9 cellular contexts compared by ENCODE assay signal in the genomic region with DNA sequence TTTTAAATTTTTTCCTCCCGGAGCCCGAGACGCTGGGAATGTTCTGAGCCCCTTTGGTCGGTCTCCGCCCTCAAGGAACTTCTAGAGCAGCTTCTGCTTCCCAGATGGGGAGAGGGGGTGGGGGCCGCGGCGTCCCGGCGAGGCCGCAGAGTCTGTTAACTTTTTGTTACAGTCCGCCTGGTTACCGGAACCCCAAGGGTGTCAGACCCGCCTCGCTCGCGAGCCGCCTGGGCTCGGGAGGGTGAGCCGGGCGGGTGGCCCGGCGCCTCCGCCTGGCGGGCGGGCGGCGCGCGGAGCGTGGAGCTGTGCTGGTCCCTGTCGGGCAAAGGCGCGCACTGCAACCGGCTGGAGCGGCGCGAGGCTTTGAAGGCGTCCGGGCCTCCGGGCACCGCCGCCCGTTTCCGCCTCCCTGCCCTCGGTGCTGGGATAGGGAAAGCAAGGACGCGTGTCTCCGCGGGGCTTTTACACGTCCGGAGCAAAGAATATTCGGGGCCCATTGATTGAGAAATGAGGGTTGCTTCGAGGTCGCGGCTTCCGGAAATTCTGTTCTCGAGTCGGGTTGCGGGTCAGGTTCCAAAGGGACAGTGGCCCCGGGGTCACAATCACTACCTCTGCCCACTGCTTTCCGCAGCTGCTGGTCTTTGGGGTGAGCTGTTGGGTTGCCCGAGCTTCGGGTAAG. TPM values are rescaled to one million over a fixed set of nuclear protein-coding genes. Genes with fewer than 3 reads are reported as not detected.
DNase-seq lines count a peak whose midpoint lies in the region; ATAC-seq, FAIRE-seq and TF ChIP-seq lines count a peak whose summit lies in the region.
"Had no signal": no experiment of that assay in that cellular context is flagged by ENCODE, and none has a peak within 500 bp of the region (broad histone marks: within the 10 kb centered on the region; RNA-seq: fewer than 3 reads in every experiment).

No MANE protein-coding gene starts in this region.

- H2AFZ ChIP-seq in astrocyte (ENCODE audit: low read depth, low read length) (peak overlapping the region; percentile 74), hepatocyte (peak overlapping the region; percentile 63)

- CTCF ChIA-PET in CD8-positive, alpha-beta T cell (lab: Charles Lee): interaction anchor here (0.6 to 4.0 kb wide), 29 partner anchors 9 to 713 kb away, joined by 3 to 23 read pairs (median 4); no protein-coding TSS in a partner anchor

- POLR2A ChIA-PET in CD8-positive, alpha-beta T cell (lab: Charles Lee): interaction anchor here (1.0 to 5.2 kb wide), 10 partner anchors 11 to 245 kb away, joined by 3 to 74 read pairs (median 5); partner anchors contain the start of gene COX10

- no peaks in the 10 kb centered on the region for H3K9me2 ChIP-seq in hepatocyte (replicated peaks; ENCODE audit: insufficient read depth)

- peak overlapping the region; percentile 78 for H3K9ac ChIP-seq in HUES6 (ENCODE audit: low read length)
- peak overlapping the region; percentile 88 for H3K9ac ChIP-seq in astrocyte (ENCODE audit: low read length)

- peak overlapping the region; percentile 80 for H3K4me3 ChIP-seq in CD8-positive, alpha-beta T cell (ENCODE audit: low read depth, low read length)
- H3K4me3 ChIP-seq in HUES6 (ENCODE audit: low read depth, low read length) (peak overlapping the region; percentile 86), astrocyte (ENCODE audit: insufficient read depth, low read depth, low read length) (peak overlapping the region; percentile 91), hepatocyte (peak overlapping the region; percentile 56)

- ATAC-seq in CD8-positive, alpha-beta T cell: peak; percentile 42
- peak; percentile 71 for ATAC-seq in GM19467 (IDR thresholded peaks at IDR 0.05; ENCODE audit: unreplicated experiment)
- no peak for ATAC-seq in GM19324 (IDR thresholded peaks at IDR 0.05; ENCODE audit: low FRiP score, unreplicated experiment)

- H4K20me1 ChIP-seq in astrocyte (ENCODE audit: insufficient read depth, low read length) (peaks cover 44% of the 10 kb centered on the region), hepatocyte (ENCODE audit: insufficient read depth, poor library complexity, severe bottlenecking) (no peaks in the 10 kb centered on the region)

- intact Hi-C loops in CD8-positive, alpha-beta T cell (cut with DNase I, micrococcal nuclease): loop anchor here (1.0 to 10.0 kb wide), 9 partner anchors 126 to 1285 kb away; partner anchors contain the start of gene ELAC2 (in 2 of the 2)

- FAIRE-seq in astrocyte (lab: Jason Lieb, UNC): no peak
- FAIRE-seq: colon had no signal

- WGBS in hepatocyte (ENCODE audit: low lambda C conversion rate, missing lambda C conversion rate): 2% methylated on average over 50 of the region's 64 CpGs

- peak overlapping the region; percentile 96 for H3K27ac Mint-ChIP-seq in CD8-positive, alpha-beta T cell
- peak overlapping the region; percentile 98 for H3K27ac Mint-ChIP-seq in T-helper 1 cell treated with Interleukin-12 subunit alpha and Interleukin-12 subunit beta and Interleukin-4 antibody, amounts not matched to agents 30 μg/mL and 1 μg/mL, for 36 hours
- peak overlapping the region; percentile 69 for H3K27ac Mint-ChIP-seq in astrocyte (ENCODE audit: unreplicated experiment)

- H3K27me3 Mint-ChIP-seq in CD8-positive, alpha-beta T cell (ENCODE audit: low read depth): peaks cover 18% of the 10 kb centered on the region
- peaks cover 17% of the 10 kb centered on the region for H3K27me3 Mint-ChIP-seq in T-helper 1 cell treated with Interleukin-12 subunit alpha and Interleukin-12 subunit beta and Interleukin-4 antibody, amounts not matched to agents 30 μg/mL and 1 μg/mL, for 36 hours (ENCODE audit: low read depth)
- H3K27me3 Mint-ChIP-seq in astrocyte (ENCODE audit: low read depth, unreplicated experiment): peaks cover 15% of the 10 kb centered on the region

- H3K4me2 ChIP-seq in astrocyte (ENCODE audit: low read length) (peak overlapping the region; percentile 90), hepatocyte (peak overlapping the region; percentile 95)

- H3K9me3 Mint-ChIP-seq in CD8-positive, alpha-beta T cell: no peaks in the 10 kb centered on the region
- H3K9me3 Mint-ChIP-seq in T-helper 1 cell treated with Interleukin-12 subunit alpha and Interleukin-12 subunit beta and Interleukin-4 antibody, amounts not matched to agents 30 μg/mL and 1 μg/mL, for 36 hours: no peaks in the 10 kb centered on the region
- H3K9me3 Mint-ChIP-seq in astrocyte (ENCODE audit: unreplicated experiment): no peaks in the 10 kb centered on the region

- peaks cover 59% of the 10 kb centered on the region for H3K4me1 Mint-ChIP-seq in CD8-positive, alpha-beta T cell (ENCODE audit: low read depth)
- H3K4me1 Mint-ChIP-seq in T-helper 1 cell treated with Interleukin-12 subunit alpha and Interleukin-12 subunit beta and Interleukin-4 antibody, amounts not matched to agents 30 μg/mL and 1 μg/mL, for 36 hours (ENCODE audit: low read depth): peaks cover 59% of the 10 kb centered on the region
- H3K4me1 Mint-ChIP-seq in astrocyte (ENCODE audit: low read depth, unreplicated experiment): peaks cover 26% of the 10 kb centered on the region

- peaks cover 47% of the 10 kb centered on the region for H3K4me1 ChIP-seq in CD8-positive, alpha-beta T cell (ENCODE audit: insufficient read depth, low read length)
- H3K4me1 ChIP-seq in HUES6 (ENCODE audit: control insufficient read depth, insufficient read depth, low read length) (peaks cover 52% of the 10 kb centered on the region), astrocyte (ENCODE audit: insufficient read depth, low read length) (peaks cover 46% of the 10 kb centered on the region), hepatocyte (ENCODE audit: insufficient read depth) (peaks cover 32% of the 10 kb centered on the region)

- peaks cover 13% of the 10 kb centered on the region for H3K27me3 ChIP-seq in CD8-positive, alpha-beta T cell (ENCODE audit: insufficient read depth, low read length)
- peaks cover 83% of the 10 kb centered on the region for H3K27me3 ChIP-seq in HUES6 (ENCODE audit: control insufficient read depth, insufficient read depth, low read length)
- H3K27me3 ChIP-seq in astrocyte (ENCODE audit: insufficient read depth, low read length): peaks cover 5% of the 10 kb centered on the region
- peaks cover 69% of the 10 kb centered on the region for H3K27me3 ChIP-seq in hepatocyte

- peak overlapping the region; percentile 88 for H3K27ac ChIP-seq in CD8-positive, alpha-beta T cell (ENCODE audit: low read depth, low read length)
- H3K27ac ChIP-seq in HUES6 (ENCODE audit: low read depth, low read length) (no peak overlapping the region), astrocyte (ENCODE audit: low read depth, low read length) (peak overlapping the region; percentile 76), hepatocyte (peak overlapping the region; percentile 1)

- peak; percentile 68 to 90 (median 79) for DNase-seq in CD8-positive, alpha-beta T cell
- DNase-seq in astrocyte (ENCODE audit: low read depth) (peak; percentile 63), hepatocyte (ENCODE audit: low spot score) (peak; percentile 95), retina (peak; percentile 92)

- H3K4me3 Mint-ChIP-seq in CD8-positive, alpha-beta T cell: peak overlapping the region; percentile 97
- peak overlapping the region; percentile 98 for H3K4me3 Mint-ChIP-seq in T-helper 1 cell treated with Interleukin-12 subunit alpha and Interleukin-12 subunit beta and Interleukin-4 antibody, amounts not matched to agents 30 μg/mL and 1 μg/mL, for 36 hours
- H3K4me3 Mint-ChIP-seq in astrocyte (ENCODE audit: unreplicated experiment): peak overlapping the region; percentile 94

- peaks cover 17% of the 10 kb centered on the region for H3K36me3 Mint-ChIP-seq in CD8-positive, alpha-beta T cell
- H3K36me3 Mint-ChIP-seq in T-helper 1 cell treated with Interleukin-12 subunit alpha and Interleukin-12 subunit beta and Interleukin-4 antibody, amounts not matched to agents 30 μg/mL and 1 μg/mL, for 36 hours (ENCODE audit: low read depth): peaks cover 29% of the 10 kb centered on the region
- H3K36me3 Mint-ChIP-seq in astrocyte (ENCODE audit: low read depth, unreplicated experiment): peaks cover 2% of the 10 kb centered on the region

- H3K79me2 ChIP-seq in astrocyte (ENCODE audit: insufficient read depth, low read length) (peaks cover 64% of the 10 kb centered on the region), hepatocyte (peaks cover 8% of the 10 kb centered on the region)

- H3K36me3 ChIP-seq in CD8-positive, alpha-beta T cell (ENCODE audit: insufficient read depth, low read length): no peaks in the 10 kb centered on the region
- no peaks in the 10 kb centered on the region for H3K36me3 ChIP-seq in HUES6 (ENCODE audit: control insufficient read depth, insufficient read depth, low read length)
- H3K36me3 ChIP-seq in astrocyte (ENCODE audit: insufficient read depth, low read length): no peaks in the 10 kb centered on the region
- no peaks in the 10 kb centered on the region for H3K36me3 ChIP-seq in hepatocyte (replicated peaks; ENCODE audit: insufficient read depth, low read depth)

- H3K9me3 ChIP-seq in CD8-positive, alpha-beta T cell (ENCODE audit: low read length): no peaks in the 10 kb centered on the region
- no peaks in the 10 kb centered on the region for H3K9me3 ChIP-seq in HUES6 (ENCODE audit: control insufficient read depth, insufficient read depth, low read depth, low read length)
- H3K9me3 ChIP-seq in astrocyte (ENCODE audit: insufficient read depth, low read depth, low read length): no peaks in the 10 kb centered on the region
- H3K9me3 ChIP-seq in hepatocyte (ENCODE audit: low read depth): no peaks in the 10 kb centered on the region

- peak; percentile 97 for TF ChIP-seq CTCF in CD8-positive, alpha-beta T cell (IDR thresholded peaks at IDR 0.05)
- TF ChIP-seq CTCF in astrocyte (IDR thresholded peaks at IDR 0.05; ENCODE audit: insufficient read depth, low read depth, low read length) (peak; percentile 47), hepatocyte (IDR thresholded peaks at IDR 0.05; ENCODE audit: poor library complexity) (peak; percentile 92)

RNA-seq across cellular contexts. Expression of gene HS3ST3B1, which starts 1.7 kb away (rescaled TPM):
- total RNA-seq in CD8-positive, alpha-beta T cell: 1 to 10 TPM; 8.1 to 8.4 TPM
- total RNA-seq in astrocyte (8.7 and 8.9 TPM in 2 replicates), hepatocyte (5.8 TPM in 2 replicates)
- 3.7 and 4.2 TPM in 2 replicates for polyA plus RNA-seq in hepatocyte

Comparison
In these comparisons a context has a peak if more than half of its experiments do, and no peak if none do; other contexts are left out.
1. CTCF ChIP-seq: peak in every context shown above with its lines; median percentile 97 in CD8-positive, alpha-beta T cell; 92 in hepatocyte; 47 in astrocyte.